ENCODE assay signal across 14 cellular contexts in genomic region chr1:55694297-55694696, GRCh38.
DNase-seq lines count a peak whose midpoint lies in the region; ATAC-seq and TF ChIP-seq lines count a peak whose summit lies in the region.
"Had no signal": no experiment of that assay in that cellular context is flagged by ENCODE, and none has a peak within 500 bp of the region (broad histone marks: within the 10 kb centered on the region; RNA-seq: fewer than 3 reads in every experiment).

No MANE protein-coding gene starts in this region.

- no peaks in the 10 kb centered on the region for H3K36me3 Mint-ChIP-seq in MCF 10A (ENCODE audit: insufficient read depth, unreplicated experiment)
- H3K36me3 Mint-ChIP-seq: neural progenitor cell had no signal

- ATAC-seq in HG02678 (IDR thresholded peaks at IDR 0.05; ENCODE audit: unreplicated experiment): no peak
- no peak for ATAC-seq in HG02938 (IDR thresholded peaks at IDR 0.05; ENCODE audit: unreplicated experiment)
- ATAC-seq: HCT116 had no signal

- H3K4me3 Mint-ChIP-seq in MCF 10A (ENCODE audit: unreplicated experiment): no peak overlapping the region
- H3K4me3 Mint-ChIP-seq: dendritic cell treated with granulocyte-macrophage colony-stimulating factor and Interleukin-4, amounts not matched to agents 40 ng/mL and 50 ng/mL, for 4 days; neural progenitor cell had no signal

- intact Hi-C loops in MCF 10A (cut with micrococcal nuclease): no loop called here

- CTCF ChIA-PET in MCF 10A (lab: Yijun Ruan, JAX): interaction anchor here (0.7 to 1.2 kb wide), 2 partner anchors 9 to 107 kb away, joined by 3 to 4 read pairs; no protein-coding TSS in a partner anchor

- H3K27ac ChIP-seq in C4-2B: peak overlapping the region; percentile 29; the same call in 1 of the 2 replicates
- H3K27ac ChIP-seq: neural progenitor cell had no signal

- DNase-seq in NCI-H2029 treated with DMSO at 0.1 percent for 48 hours (lab: John Stamatoyannopoulos, UW) (peak; percentile 28), MCF 10A (ENCODE audit: unreplicated experiment) (peak; percentile 16), myocyte (ENCODE audit: low read depth) (peak; percentile 70), NCI-H128 (lab: John Stamatoyannopoulos, UW; ENCODE audit: unreplicated experiment) (no peak)
- no peak for DNase-seq in stimulated activated CD8-positive, alpha-beta memory T cell treated with anti-CD3 and anti-CD28 coated beads, Interleukin-4, amount 100 ng/mL, for 48 hours
- DNase-seq: activated naive CD4-positive, alpha-beta T cell treated with anti-CD3 and anti-CD28 coated beads, Interleukin-2, amount 50 U/mL, for 16 hours; kidney; NCI-H1930 had no signal

- TF ChIP-seq CTCF in C4-2B (conservative IDR thresholded peaks at IDR 0.05): no peak
- no peak for TF ChIP-seq CTCF in MCF 10A (IDR thresholded peaks at IDR 0.05; ENCODE audit: unreplicated experiment)

- no peaks in the 10 kb centered on the region for H3K4me1 Mint-ChIP-seq in MCF 10A (ENCODE audit: insufficient read depth, unreplicated experiment)
- H3K4me1 Mint-ChIP-seq: neural progenitor cell had no signal

- BruUV-seq in MCF 10A (replicated peaks; lab: Mats Ljungman, UMichigan): no TSS peak

- H3K27me3 Mint-ChIP-seq in MCF 10A (ENCODE audit: insufficient read depth, unreplicated experiment): no peaks in the 10 kb centered on the region

- no peak overlapping the region for H3K27ac Mint-ChIP-seq in MCF 10A (ENCODE audit: low read depth, unreplicated experiment)
- H3K27ac Mint-ChIP-seq: dendritic cell treated with granulocyte-macrophage colony-stimulating factor and Interleukin-4, amounts not matched to agents 40 ng/mL and 50 ng/mL, for 4 days; neural progenitor cell had no signal

- POLR2A ChIA-PET in MCF 10A (lab: Yijun Ruan, JAX): interaction anchor here (0.6 to 1.4 kb wide), 5 partner anchors 12 to 1136 kb away, joined by 3 to 4 read pairs (median 3); no protein-coding TSS in a partner anchor

- no peaks in the 10 kb centered on the region for H3K9me3 Mint-ChIP-seq in MCF 10A (ENCODE audit: unreplicated experiment)
- H3K9me3 Mint-ChIP-seq: dendritic cell treated with granulocyte-macrophage colony-stimulating factor and Interleukin-4, amounts not matched to agents 40 ng/mL and 50 ng/mL, for 4 days; neural progenitor cell had no signal

Comparison
In these comparisons a context has a peak if more than half of its experiments do, and no peak if none do; other contexts are left out.
1. DNase-seq: peak in NCI-H2029 treated with DMSO at 0.1 percent for 48 hours (single experiment), MCF 10A (single experiment) and myocyte (single experiment); none in NCI-H128 (single experiment) and stimulated activated CD8-positive, alpha-beta memory T cell treated with anti-CD3 and anti-CD28 coated beads, Interleukin-4, amount 100 ng/mL, for 48 hours (single experiment).